Comparison of ENCODE assay signal across 13 cellular contexts in the genomic region with DNA sequence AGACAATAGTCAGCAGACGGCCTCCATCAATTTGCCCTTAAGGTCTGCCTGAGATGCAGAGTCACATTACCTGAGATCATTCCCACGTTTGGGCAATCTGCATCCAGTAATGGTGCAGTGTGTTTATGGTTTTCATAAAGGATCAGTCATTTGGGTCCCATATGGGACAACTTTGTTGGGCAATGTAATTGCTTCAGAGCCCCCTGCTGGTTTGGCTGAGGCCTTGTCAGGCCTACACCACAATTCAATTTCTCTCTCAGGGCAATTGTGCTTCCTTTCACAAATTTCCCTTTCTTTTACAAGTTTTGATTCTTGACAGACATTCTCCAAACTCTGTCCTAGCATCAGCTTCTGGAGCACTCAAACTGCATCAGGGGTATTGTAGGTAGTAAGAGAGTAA.
DNase-seq lines count a peak whose midpoint lies in the region; ATAC-seq and TF ChIP-seq lines count a peak whose summit lies in the region.
"Had no signal": no experiment of that assay in that cellular context is flagged by ENCODE, and none has a peak within 500 bp of the region (broad histone marks: within the 10 kb centered on the region; RNA-seq: fewer than 3 reads in every experiment).

No MANE protein-coding gene starts in this region.

- H3K27me3 Mint-ChIP-seq in neural crest cell (ENCODE audit: low read depth): peaks cover 5% of the 10 kb centered on the region
- no peaks in the 10 kb centered on the region for H3K27me3 Mint-ChIP-seq in stimulated activated naive B cell treated with anti-CD40 and anti-IgM and Interleukin-4, amounts not matched to agents 10 μg/mL and 1 μg/mL and 100 μg/mL, for 72 hours
- H3K27me3 Mint-ChIP-seq: activated B cell treated with CpG ODN at 0.5 μM for 24 hours had no signal

- peaks cover 5% of the 10 kb centered on the region for H3K27me3 ChIP-seq in Loucy (ENCODE audit: insufficient read depth, low read length, poor library complexity, severe bottlenecking)
- H3K27me3 ChIP-seq: adrenal gland had no signal

- H4K20me1 ChIP-seq in Loucy (ENCODE audit: insufficient read depth, low read length, poor library complexity, severe bottlenecking): no peaks in the 10 kb centered on the region

- ATAC-seq in stimulated activated naive B cell treated with anti-CD40 and anti-IgM and Interleukin-4, amounts not matched to agents 10 μg/mL and 1 μg/mL and 100 μg/mL, for 72 hours (replicated peaks): no peak

- H3K36me3 Mint-ChIP-seq in neural crest cell (ENCODE audit: low read depth): peaks cover 2% of the 10 kb centered on the region
- H3K36me3 Mint-ChIP-seq in stimulated activated naive B cell treated with anti-CD40 and anti-IgM and Interleukin-4, amounts not matched to agents 10 μg/mL and 1 μg/mL and 100 μg/mL, for 72 hours: peaks cover 0 to 2% of the 10 kb centered on the region in 2 donors

- H3K9me3 ChIP-seq in Loucy (ENCODE audit: insufficient read depth, low read depth, low read length): peaks cover 19% of the 10 kb centered on the region; the same call in 1 of the 2 replicates

- no peaks in the 10 kb centered on the region for H3K79me2 ChIP-seq in Loucy (ENCODE audit: insufficient read depth, low read length)

- no peak overlapping the region for H3K4me2 ChIP-seq in Loucy (ENCODE audit: low read depth, low read length, poor library complexity, severe bottlenecking)

- no peak overlapping the region for H3K4me3 ChIP-seq in Loucy (ENCODE audit: low read length, poor library complexity, severe bottlenecking)
- H3K4me3 ChIP-seq: adrenal gland, SK-N-MC had no signal

- H3K4me1 Mint-ChIP-seq in neural crest cell: peaks cover 3% of the 10 kb centered on the region
- no peaks in the 10 kb centered on the region for H3K4me1 Mint-ChIP-seq in stimulated activated naive B cell treated with anti-CD40 and anti-IgM and Interleukin-4, amounts not matched to agents 10 μg/mL and 1 μg/mL and 100 μg/mL, for 72 hours
- H3K4me1 Mint-ChIP-seq: activated B cell treated with CpG ODN at 0.5 μM for 24 hours had no signal

- intact Hi-C loops in head of caudate nucleus (cut with DNase I): no loop called here

- H3K9me3 Mint-ChIP-seq in neural crest cell: peaks cover 6% of the 10 kb centered on the region
- H3K9me3 Mint-ChIP-seq in stimulated activated naive B cell treated with anti-CD40 and anti-IgM and Interleukin-4, amounts not matched to agents 10 μg/mL and 1 μg/mL and 100 μg/mL, for 72 hours: peaks cover 5 to 10% of the 10 kb centered on the region in 2 donors

- DNase-seq in dermis blood vessel endothelial cell: peak; percentile 3
- no peak for DNase-seq in neural crest cell (ENCODE audit: low read depth, low spot score)
- no peak for DNase-seq in head of caudate nucleus
- DNase-seq in NCI-H446 (lab: John Stamatoyannopoulos, UW): no peak
- DNase-seq in NCI-H526 treated with DMSO at 0.1 percent for 48 hours (lab: John Stamatoyannopoulos, UW): no peak
- no peak for DNase-seq in stimulated activated naive B cell treated with anti-CD40 and anti-IgM and Interleukin-4, amounts not matched to agents 10 μg/mL and 1 μg/mL and 100 μg/mL, for 72 hours
- DNase-seq: activated B cell treated with CpG ODN at 0.5 μM for 24 hours; activated T-cell treated with anti-CD3 and anti-CD28 coated beads, Interleukin-2, amount 50 U/mL, for 1 hour; adrenal gland; GOT3 had no signal

- no peak overlapping the region; the same call in 1 of the 2 replicates for H2AFZ ChIP-seq in Loucy (ENCODE audit: low read length)

- peak; percentile 29; the same call in 1 of the 3 replicates for TF ChIP-seq CTCF in GM12872 (IDR thresholded peaks at IDR 0.05; ENCODE audit: insufficient read depth, low read depth, low read length)
- peak; percentile 79 for TF ChIP-seq CTCF in Loucy (conservative IDR thresholded peaks at IDR 0.05; ENCODE audit: low read length)
- peak; percentile 39 for TF ChIP-seq CTCF in neural crest cell (conservative IDR thresholded peaks at IDR 0.05)

- no peak overlapping the region for H3K4me3 Mint-ChIP-seq in neural crest cell
- H3K4me3 Mint-ChIP-seq in stimulated activated naive B cell treated with anti-CD40 and anti-IgM and Interleukin-4, amounts not matched to agents 10 μg/mL and 1 μg/mL and 100 μg/mL, for 72 hours: no peak overlapping the region
- H3K4me3 Mint-ChIP-seq: activated B cell treated with CpG ODN at 0.5 μM for 24 hours had no signal

- no peaks in the 10 kb centered on the region for H3K9me2 ChIP-seq in Loucy (replicated peaks; ENCODE audit: low read depth, low read length)

- no peaks in the 10 kb centered on the region for H3K36me3 ChIP-seq in Loucy (ENCODE audit: insufficient read depth, low read length)
- H3K36me3 ChIP-seq: adrenal gland had no signal

- H3K27ac Mint-ChIP-seq in neural crest cell (ENCODE audit: unreplicated experiment): no peak overlapping the region
- H3K27ac Mint-ChIP-seq in stimulated activated naive B cell treated with anti-CD40 and anti-IgM and Interleukin-4, amounts not matched to agents 10 μg/mL and 1 μg/mL and 100 μg/mL, for 72 hours: no peak overlapping the region
- H3K27ac Mint-ChIP-seq: activated B cell treated with CpG ODN at 0.5 μM for 24 hours had no signal

- no peaks in the 10 kb centered on the region for H3F3A ChIP-seq in Loucy (ENCODE audit: low read depth)

- no peaks in the 10 kb centered on the region for H3K4me1 ChIP-seq in Loucy (ENCODE audit: insufficient read depth, low read length, poor library complexity, severe bottlenecking)
- H3K4me1 ChIP-seq: adrenal gland had no signal

- H3K9ac ChIP-seq in Loucy (ENCODE audit: low read depth, low read length, poor library complexity, severe bottlenecking): no peak overlapping the region

Comparison
In these comparisons a context has a peak if more than half of its experiments do, and no peak if none do; other contexts are left out.
1. CTCF ChIP-seq: peak in every context shown above with its lines; median percentile 79 in Loucy; 39 in neural crest cell; 29 in GM12872.